26 cellular contexts compared by ENCODE assay signal in the genomic region with DNA sequence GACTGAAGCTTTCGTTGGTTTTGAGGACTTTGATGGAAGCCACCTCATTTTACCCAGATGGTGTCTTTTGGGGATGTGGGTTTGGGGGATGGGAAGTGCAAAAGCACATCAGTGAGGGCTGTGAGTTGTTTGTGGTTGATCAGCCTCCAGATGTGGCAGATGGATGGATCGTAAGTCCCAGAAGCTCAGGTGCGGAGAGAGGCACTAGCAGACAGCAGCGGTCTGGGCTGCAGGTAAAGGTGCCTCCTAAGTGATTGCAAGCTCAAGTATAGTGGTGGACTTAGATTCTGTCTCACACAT. TPM values are rescaled to one million over a fixed set of nuclear protein-coding genes. Genes with fewer than 3 reads are reported as not detected.
DNase-seq lines count a peak whose midpoint lies in the region; ATAC-seq, FAIRE-seq and TF ChIP-seq lines count a peak whose summit lies in the region.
"Had no signal": no experiment of that assay in that cellular context is flagged by ENCODE, and none has a peak within 500 bp of the region (broad histone marks: within the 10 kb centered on the region; RNA-seq: fewer than 3 reads in every experiment).

No MANE protein-coding gene starts in this region.

- POLR2A ChIA-PET in CD4-positive, alpha-beta T cell (lab: Charles Lee): interaction anchor here (0.6 to 1.5 kb wide), 4 partner anchors 10 to 109 kb away, joined by 3 to 7 read pairs (median 4); a partner anchor contains a TSS
- POLR2A ChIA-PET in naive thymus-derived CD8-positive, alpha-beta T cell (lab: Charles Lee): interaction anchor here (1.6 to 1.8 kb wide), 2 partner anchors 17 to 110 kb away, joined by 5 to 7 read pairs; no protein-coding TSS in a partner anchor
- POLR2A ChIA-PET in GM10248 (lab: Yijun Ruan, JAX): no interaction called here

- H3K27me3 ChIP-seq in CD4-positive, alpha-beta T cell (ENCODE audit: control insufficient read depth, insufficient read depth, low read length): no peaks in the 10 kb centered on the region
- H3K27me3 ChIP-seq: body of pancreas, foreskin keratinocyte, SJCRH30, thyroid gland had no signal

- H3K9me3 ChIP-seq in CD4-positive, alpha-beta T cell (ENCODE audit: control insufficient read depth, low read length): no peaks in the 10 kb centered on the region
- H3K9me3 ChIP-seq: A549, body of pancreas, SJCRH30, thyroid gland had no signal

- TF ChIP-seq CTCF in CD4-positive, alpha-beta T cell (IDR thresholded peaks at IDR 0.05): no peak
- TF ChIP-seq CTCF in GM10248 (IDR thresholded peaks at IDR 0.05; ENCODE audit: control extremely low read depth, extremely low read depth, low read depth, missing control alignments): no peak

- intact Hi-C loops in activated CD4-positive, alpha-beta T cell treated with anti-CD3 and anti-CD28 coated beads, Interleukin-2, amount 10 ng/mL, durations not matched to agents 24 days and 14 days (cut with micrococcal nuclease): no loop called here
- intact Hi-C loops in CD4-positive, alpha-beta T cell (cut with DNase I, micrococcal nuclease): no loop called here

- peaks cover 55% of the 10 kb centered on the region for H3K4me1 Mint-ChIP-seq in activated CD4-positive, alpha-beta T cell treated with anti-CD3 and anti-CD28 coated beads, Interleukin-2, amount 10 ng/mL, durations not matched to agents 24 days and 14 days
- H3K4me1 Mint-ChIP-seq in CD4-positive, alpha-beta T cell (ENCODE audit: low read depth): peaks cover 95% of the 10 kb centered on the region
- H3K4me1 Mint-ChIP-seq in activated T-helper 17 cell treated with anti-CD3 and anti-CD28 coated beads, Interleukin-2, amount 50 U/mL, for 72 hours: peaks cover 45% of the 10 kb centered on the region
- peaks cover 55 to 97% (median 89%) of the 10 kb centered on the region in 4 donors for H3K4me1 Mint-ChIP-seq in naive thymus-derived CD8-positive, alpha-beta T cell

- DNase-seq in activated CD4-positive, alpha-beta T cell treated with anti-CD3 and anti-CD28 coated beads, Interleukin-2, amount 10 ng/mL, durations not matched to agents 24 days and 14 days: peak; percentile 66
- DNase-seq in activated CD4-positive, alpha-beta T cell treated with anti-CD3 and anti-CD28 coated beads, Interleukin-2, amount 50 U/mL, for 1 hour: no peak
- DNase-seq in CD4-positive, alpha-beta T cell: no peak
- DNase-seq in naive thymus-derived CD8-positive, alpha-beta T cell: peak in 4 of 10 donors; percentile 25 to 49 (median 30)
- DNase-seq in GM10248 (ENCODE audit: extremely low spot score) (no peak), activated gamma-delta T cell treated with Interleukin-2 at 50 U/mL for 16 hours (no peak), urothelium cell line (ENCODE audit: low spot score) (no peak)
- DNase-seq: body of pancreas, cortex of kidney, DMS79, foreskin keratinocyte, hypothalamus, Kasumi-1, kidney glomerular epithelial cell, mesenchymal stem cell, NCI-H1105 treated with DMSO at 0.1 percent for 48 hours, nephron progenitor cell, PC-9, SJCRH30, T-helper 9 cell, thyroid gland had no signal

- FAIRE-seq in urothelium cell line (lab: Jason Lieb, UNC): no peak
- FAIRE-seq: A549, endothelial cell of umbilical vein had no signal

- peak; percentile 61 for ATAC-seq in CD4-positive, alpha-beta T cell (ENCODE audit: poor library complexity)
- ATAC-seq in activated T-helper 17 cell treated with anti-CD3 and anti-CD28 coated beads, Interleukin-2, amount 50 U/mL, for 72 hours (replicated peaks): peak; percentile 30
- peak; percentile 46 to 70 for ATAC-seq in naive thymus-derived CD8-positive, alpha-beta T cell
- ATAC-seq: A549; activated CD4-positive, CD25-positive, alpha-beta regulatory T cell treated with anti-CD3 and anti-CD28 coated beads, Interleukin-2, amount 50 U/mL, for 24 hours; body of pancreas; foreskin keratinocyte had no signal

- H3K4me3 Mint-ChIP-seq in activated CD4-positive, alpha-beta T cell treated with anti-CD3 and anti-CD28 coated beads, Interleukin-2, amount 10 ng/mL, durations not matched to agents 24 days and 14 days: peak overlapping the region; percentile 8
- peak overlapping the region; percentile 59 for H3K4me3 Mint-ChIP-seq in CD4-positive, alpha-beta T cell
- peak overlapping the region; percentile 39 for H3K4me3 Mint-ChIP-seq in activated T-helper 17 cell treated with anti-CD3 and anti-CD28 coated beads, Interleukin-2, amount 50 U/mL, for 72 hours
- peak overlapping the region; percentile 29 to 80 (median 63) for H3K4me3 Mint-ChIP-seq in naive thymus-derived CD8-positive, alpha-beta T cell
- H3K4me3 Mint-ChIP-seq: CD14-positive monocyte had no signal

- peaks cover 54% of the 10 kb centered on the region for H3K36me3 Mint-ChIP-seq in activated CD4-positive, alpha-beta T cell treated with anti-CD3 and anti-CD28 coated beads, Interleukin-2, amount 10 ng/mL, durations not matched to agents 24 days and 14 days (ENCODE audit: low read depth)
- peaks cover 25% of the 10 kb centered on the region for H3K36me3 Mint-ChIP-seq in CD4-positive, alpha-beta T cell (ENCODE audit: low read depth)
- H3K36me3 Mint-ChIP-seq in activated T-helper 17 cell treated with anti-CD3 and anti-CD28 coated beads, Interleukin-2, amount 50 U/mL, for 72 hours (ENCODE audit: low read depth): peaks cover 27% of the 10 kb centered on the region
- peaks cover 0 to 56% (median 5%) of the 10 kb centered on the region in 3 donors for H3K36me3 Mint-ChIP-seq in naive thymus-derived CD8-positive, alpha-beta T cell

- no peak overlapping the region for H3K27ac Mint-ChIP-seq in activated CD4-positive, alpha-beta T cell treated with anti-CD3 and anti-CD28 coated beads, Interleukin-2, amount 10 ng/mL, durations not matched to agents 24 days and 14 days
- H3K27ac Mint-ChIP-seq in CD4-positive, alpha-beta T cell: peak overlapping the region; percentile 69
- no peak overlapping the region for H3K27ac Mint-ChIP-seq in activated T-helper 17 cell treated with anti-CD3 and anti-CD28 coated beads, Interleukin-2, amount 50 U/mL, for 72 hours
- H3K27ac Mint-ChIP-seq in naive thymus-derived CD8-positive, alpha-beta T cell: peak overlapping the region; percentile 38 to 89 (median 71)
- H3K27ac Mint-ChIP-seq: CD14-positive monocyte, nephron progenitor cell had no signal

- CTCF ChIA-PET in CD4-positive, alpha-beta T cell (lab: Charles Lee): interaction anchor here (1.2 kb wide), 1 partner anchor 16 kb away, joined by 4 read pairs; no protein-coding TSS in a partner anchor
- CTCF ChIA-PET in GM10248 (lab: Yijun Ruan, JAX): interaction anchor here (0.8 to 2.4 kb wide), 5 partner anchors 17 to 60 kb away, joined by 3 to 9 read pairs (median 4); a partner anchor contains a TSS

- H3K27ac ChIP-seq in CD4-positive, alpha-beta T cell (ENCODE audit: low read depth, low read length): no peak overlapping the region
- H3K27ac ChIP-seq: A549, body of pancreas, foreskin keratinocyte, PC-9, SJCRH30, thyroid gland had no signal

- H3K9me3 Mint-ChIP-seq in activated CD4-positive, alpha-beta T cell treated with anti-CD3 and anti-CD28 coated beads, Interleukin-2, amount 10 ng/mL, durations not matched to agents 24 days and 14 days: no peaks in the 10 kb centered on the region
- H3K9me3 Mint-ChIP-seq in CD4-positive, alpha-beta T cell: no peaks in the 10 kb centered on the region
- H3K9me3 Mint-ChIP-seq in activated T-helper 17 cell treated with anti-CD3 and anti-CD28 coated beads, Interleukin-2, amount 50 U/mL, for 72 hours: no peaks in the 10 kb centered on the region
- no peaks in the 10 kb centered on the region for H3K9me3 Mint-ChIP-seq in naive thymus-derived CD8-positive, alpha-beta T cell

- no peaks in the 10 kb centered on the region for H3K27me3 Mint-ChIP-seq in activated CD4-positive, alpha-beta T cell treated with anti-CD3 and anti-CD28 coated beads, Interleukin-2, amount 10 ng/mL, durations not matched to agents 24 days and 14 days
- H3K27me3 Mint-ChIP-seq in CD4-positive, alpha-beta T cell: no peaks in the 10 kb centered on the region
- H3K27me3 Mint-ChIP-seq in activated T-helper 17 cell treated with anti-CD3 and anti-CD28 coated beads, Interleukin-2, amount 50 U/mL, for 72 hours: no peaks in the 10 kb centered on the region
- no peaks in the 10 kb centered on the region for H3K27me3 Mint-ChIP-seq in naive thymus-derived CD8-positive, alpha-beta T cell

RNA-seq across cellular contexts. Expression of a gene that starts 18.0 kb away (rescaled TPM):
- 19.6 and 20.8 TPM in 2 replicates for total RNA-seq in activated CD4-positive, alpha-beta T cell treated with anti-CD3 and anti-CD28 coated beads, Interleukin-2, amount 10 ng/mL, durations not matched to agents 24 days and 14 days
- 10 to 100 TPM in 1 of 2 experiments, 1 to 10 TPM in 1; 9.3 to 11.5 TPM for total RNA-seq in CD4-positive, alpha-beta T cell
- 10 to 100 TPM; 10.7 to 14.5 TPM for total RNA-seq in activated T-helper 17 cell treated with anti-CD3 and anti-CD28 coated beads, Interleukin-2, amount 50 U/mL, for 72 hours
- 10 to 100 TPM; 37.5 to 37.6 TPM for total RNA-seq in naive thymus-derived CD8-positive, alpha-beta T cell
- polyA plus RNA-seq in naive thymus-derived CD8-positive, alpha-beta T cell: 10 to 100 TPM in 2 of 3 donors, 1 to 10 TPM in 1; 9.2 to 12.7 (median 11.8) TPM
- total RNA-seq: endothelial cell of umbilical vein, PC-9 had no signal
- polyA plus RNA-seq: endothelial cell of umbilical vein had no signal

Comparison
In these comparisons a context has a peak if more than half of its experiments do, and no peak if none do; other contexts are left out.
1. H3K27ac Mint-ChIP-seq: peak in CD4-positive, alpha-beta T cell (single experiment) and naive thymus-derived CD8-positive, alpha-beta T cell (10 of 10); none in activated CD4-positive, alpha-beta T cell treated with anti-CD3 and anti-CD28 coated beads, Interleukin-2, amount 10 ng/mL, durations not matched to agents 24 days and 14 days (single experiment) and activated T-helper 17 cell treated with anti-CD3 and anti-CD28 coated beads, Interleukin-2, amount 50 U/mL, for 72 hours (single experiment).
2. H3K4me3 Mint-ChIP-seq: peak in every context shown above with its lines; median percentile 63 in naive thymus-derived CD8-positive, alpha-beta T cell; 59 in CD4-positive, alpha-beta T cell; 39 in activated T-helper 17 cell treated with anti-CD3 and anti-CD28 coated beads, Interleukin-2, amount 50 U/mL, for 72 hours; 8 in activated CD4-positive, alpha-beta T cell treated with anti-CD3 and anti-CD28 coated beads, Interleukin-2, amount 10 ng/mL, durations not matched to agents 24 days and 14 days.
3. Peak in every context shown above with its lines, with median percentiles within 50 percentile points of each other: ATAC-seq.